ENCODE assay signal across 15 cellular contexts in the genomic region with DNA sequence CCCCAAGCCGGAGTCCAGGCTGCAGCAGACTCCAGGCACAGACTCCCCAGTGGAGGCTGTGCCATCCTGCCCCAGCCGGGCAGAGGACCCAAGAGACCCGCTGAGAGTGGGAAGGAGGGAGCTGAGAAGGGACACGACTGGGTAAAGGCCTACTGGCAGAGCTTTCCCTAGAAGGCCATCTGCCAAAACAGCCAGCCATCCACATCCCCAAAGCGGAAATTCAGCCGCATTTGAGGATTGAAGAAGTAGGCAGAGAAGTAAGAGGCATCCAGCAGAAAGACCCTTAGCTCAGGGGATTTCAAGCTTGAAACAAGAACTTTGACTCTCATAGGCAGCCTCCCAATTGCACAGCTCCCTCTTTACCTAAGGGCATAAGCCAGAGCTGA. TPM values are rescaled to one million over a fixed set of nuclear protein-coding genes. Genes with fewer than 3 reads are reported as not detected.
DNase-seq lines count a peak whose midpoint lies in the region; ATAC-seq and TF ChIP-seq lines count a peak whose summit lies in the region.
"Had no signal": no experiment of that assay in that cellular context is flagged by ENCODE, and none has a peak within 500 bp of the region (broad histone marks: within the 10 kb centered on the region; RNA-seq: fewer than 3 reads in every experiment).

No MANE protein-coding gene starts in this region.

- peaks cover 14% of the 10 kb centered on the region for H3K4me1 ChIP-seq in HUES6 (ENCODE audit: control insufficient read depth, insufficient read depth, low read length)
- H3K4me1 ChIP-seq in esophagus muscularis mucosa, result peaks cover 2 to 64% (median 61%) of the 10 kb centered on the region in 4 donors
- H3K4me1 ChIP-seq in mucosa of rectum (ENCODE audit: control insufficient read depth in 2 of 2, insufficient read depth in 2 of 2, low read length in 2 of 2), result no peaks in the 10 kb centered on the region
- H3K4me1 ChIP-seq in testis, result peaks cover 5% of the 10 kb centered on the region

- H3K4me3 Mint-ChIP-seq in Calu3 (ENCODE audit: low read depth, unreplicated experiment), result no peak overlapping the region
- H3K4me3 Mint-ChIP-seq: activated CD4-positive, alpha-beta memory T cell treated with anti-CD3 and anti-CD28 coated beads for 36 hours; CD4-positive, alpha-beta memory T cell; stimulated activated naive B cell treated with anti-CD40 and anti-IgM and Interleukin-4, amounts not matched to agents 10 μg/mL and 1 μg/mL and 100 μg/mL, for 72 hours; T-helper 2 cell treated with Interferon-gamma antibody and Interleukin-4, amounts not matched to agents 5 μg/mL and 100 μg/mL, for 36 hours had no signal

- H3K4me1 Mint-ChIP-seq in Calu3 (ENCODE audit: low read depth, unreplicated experiment), result no peaks in the 10 kb centered on the region

- no peaks in the 10 kb centered on the region for H3K9me3 Mint-ChIP-seq in Calu3 (ENCODE audit: low read depth, unreplicated experiment)
- H3K9me3 Mint-ChIP-seq: activated CD4-positive, alpha-beta memory T cell treated with anti-CD3 and anti-CD28 coated beads for 36 hours; stimulated activated naive B cell treated with anti-CD40 and anti-IgM and Interleukin-4, amounts not matched to agents 10 μg/mL and 1 μg/mL and 100 μg/mL, for 72 hours; T-helper 2 cell treated with Interferon-gamma antibody and Interleukin-4, amounts not matched to agents 5 μg/mL and 100 μg/mL, for 36 hours had no signal

- no peak for ATAC-seq in HG02870 (IDR thresholded peaks at IDR 0.05; ENCODE audit: unreplicated experiment)
- ATAC-seq: stimulated activated naive B cell treated with anti-CD40 and anti-IgM and Interleukin-4, amounts not matched to agents 10 μg/mL and 1 μg/mL and 100 μg/mL, for 72 hours had no signal

- no peak for DNase-seq in esophagus muscularis mucosa (ENCODE audit: extremely low spot score)
- no peak for DNase-seq in testis
- no peak for DNase-seq in NAMALWA (ENCODE audit: low spot score)
- DNase-seq in Calu3, result no peak
- no peak for DNase-seq in NCI-H1105 treated with DMSO at 0.1 percent for 48 hours (lab: John Stamatoyannopoulos, UW)
- DNase-seq: activated CD4-positive, alpha-beta memory T cell treated with anti-CD3 and anti-CD28 coated beads for 36 hours; CD4-positive, alpha-beta memory T cell; central memory CD4-positive, alpha-beta T cell; GF-D8; stimulated activated CD4-positive, alpha-beta T cell treated with anti-CD3 and anti-CD28 coated beads, Interleukin-4, amount 100 ng/mL, for 1 hour; stimulated activated naive B cell treated with anti-CD40 and anti-IgM and Interleukin-4, amounts not matched to agents 10 μg/mL and 1 μg/mL and 100 μg/mL, for 72 hours had no signal

- TF ChIP-seq EP300 in esophagus muscularis mucosa (IDR thresholded peaks at IDR 0.05), result no peak

- intact Hi-C loops in esophagus muscularis mucosa (cut with DNase I) (no loop called here), testis (cut with DNase I; ENCODE audit: low total_unique reads) (no loop called here), Calu3 (cut with micrococcal nuclease; ENCODE audit: unreplicated experiment) (no loop called here)

- BruUV-seq in Calu3 (replicated peaks; lab: Mats Ljungman, UMichigan), result no TSS peak

- H3K4me3 ChIP-seq in HUES6 (ENCODE audit: low read depth, low read length) (peak overlapping the region; percentile 63), esophagus muscularis mucosa (peak overlapping the region; percentile 73 to 80 (median 77)), mucosa of rectum (ENCODE audit: low read length in 2 of 2) (peak overlapping the region; percentile 45 to 53), testis (peak overlapping the region; percentile 54 to 57)

- WGBS in esophagus muscularis mucosa, result 23% methylated on average over 6 of the region's 6 CpGs
- 13 to 29% methylated on average over 4 to 6 of the region's 6 CpGs for WGBS in testis, 2 donors

- H3K27ac ChIP-seq in HUES6 (ENCODE audit: low read depth, low read length) (no peak overlapping the region), esophagus muscularis mucosa (replicated peaks in 1 of 4) (peak overlapping the region; percentile 97 to 99 (median 98)), mucosa of rectum (ENCODE audit: low read depth in 2 of 2, low read length in 2 of 2) (peak overlapping the region in 1 of 2 donors; percentile 43), testis (peak overlapping the region; percentile 41 to 92)

- H3K36me3 ChIP-seq in HUES6 (ENCODE audit: control insufficient read depth, insufficient read depth, low read length) (no peaks in the 10 kb centered on the region), esophagus muscularis mucosa (no peaks in the 10 kb centered on the region), mucosa of rectum (ENCODE audit: control insufficient read depth in 2 of 2, insufficient read depth in 2 of 2, low read length in 2 of 2) (no peaks in the 10 kb centered on the region), testis (ENCODE audit: low read depth, missing control alignments) (no peaks in the 10 kb centered on the region)

- TF ChIP-seq CTCF in esophagus muscularis mucosa (IDR thresholded peaks at IDR 0.05), result no peak
- TF ChIP-seq CTCF in testis (IDR thresholded peaks at IDR 0.05), result no peak
- TF ChIP-seq CTCF in Calu3 (IDR thresholded peaks at IDR 0.05; ENCODE audit: unreplicated experiment), result no peak

- H3K27ac Mint-ChIP-seq in Calu3 (ENCODE audit: unreplicated experiment), result no peak overlapping the region
- H3K27ac Mint-ChIP-seq: activated CD4-positive, alpha-beta memory T cell treated with anti-CD3 and anti-CD28 coated beads for 36 hours; CD4-positive, alpha-beta memory T cell; stimulated activated naive B cell treated with anti-CD40 and anti-IgM and Interleukin-4, amounts not matched to agents 10 μg/mL and 1 μg/mL and 100 μg/mL, for 72 hours; T-helper 2 cell treated with Interferon-gamma antibody and Interleukin-4, amounts not matched to agents 5 μg/mL and 100 μg/mL, for 36 hours had no signal

- H3K36me3 Mint-ChIP-seq in Calu3 (ENCODE audit: insufficient read depth, unreplicated experiment), result no peaks in the 10 kb centered on the region
- H3K36me3 Mint-ChIP-seq: activated CD4-positive, alpha-beta memory T cell treated with anti-CD3 and anti-CD28 coated beads for 36 hours; CD4-positive, alpha-beta memory T cell; stimulated activated naive B cell treated with anti-CD40 and anti-IgM and Interleukin-4, amounts not matched to agents 10 μg/mL and 1 μg/mL and 100 μg/mL, for 72 hours had no signal

- H3K27me3 Mint-ChIP-seq in Calu3 (ENCODE audit: unreplicated experiment), result peaks cover 64% of the 10 kb centered on the region

- CTCF ChIA-PET in Calu3 (lab: Charles Lee), result no interaction called here

- no peaks in the 10 kb centered on the region for H3K9me3 ChIP-seq in HUES6 (ENCODE audit: control insufficient read depth, insufficient read depth, low read depth, low read length)
- no peaks in the 10 kb centered on the region for H3K9me3 ChIP-seq in esophagus muscularis mucosa
- H3K9me3 ChIP-seq in mucosa of rectum (ENCODE audit: control insufficient read depth in 2 of 2, low read length in 2 of 2), result no peaks in the 10 kb centered on the region
- H3K9me3 ChIP-seq in testis, result no peaks in the 10 kb centered on the region

- H3K27me3 ChIP-seq in HUES6 (ENCODE audit: control insufficient read depth, insufficient read depth, low read length) (peaks cover 52% of the 10 kb centered on the region), esophagus muscularis mucosa (peaks cover 0 to 11% (median 0%) of the 10 kb centered on the region in 4 donors), mucosa of rectum (ENCODE audit: control insufficient read depth in 2 of 2, insufficient read depth in 2 of 2, low read length in 2 of 2) (peaks cover 6 to 9% of the 10 kb centered on the region in 2 donors), testis (no peaks in the 10 kb centered on the region)

- no peak for TF ChIP-seq POLR2A in esophagus muscularis mucosa (IDR thresholded peaks at IDR 0.05; ENCODE audit: low read depth)
- TF ChIP-seq POLR2A in testis (IDR thresholded peaks at IDR 0.05), result no peak

- H3K9ac ChIP-seq in HUES6 (ENCODE audit: low read length), result no peak overlapping the region
- no peak overlapping the region for H3K9ac ChIP-seq in mucosa of rectum (ENCODE audit: low read depth in 1 of 2, low read length in 2 of 2)

RNA-seq across cellular contexts. Expression of gene CPXM2, which starts 0.9 kb away (rescaled TPM):
- total RNA-seq in esophagus muscularis mucosa, result 100 to 1,000 TPM in 2 of 4 donors, 10 to 100 TPM in 2; 56.8 to 150 (median 96.9) TPM
- 10 to 100 TPM; 16.0 to 17.5 TPM for total RNA-seq in testis
- 40.0 TPM for polyA plus RNA-seq in testis (ENCODE audit: insufficient read depth, low read depth, low replicate concordance)
- total RNA-seq in Calu3 (2022), result not detected in 2 replicates
- total RNA-seq: activated CD4-positive, alpha-beta memory T cell treated with anti-CD3 and anti-CD28 coated beads for 36 hours; CD4-positive, alpha-beta memory T cell had no signal
- polyA plus RNA-seq: CD4-positive, alpha-beta memory T cell had no signal

Comparison
In these comparisons a context has a peak if more than half of its experiments do, and no peak if none do; other contexts are left out.
1. RNA of gene CPXM2, which starts 0.9 kb away (total RNA-seq): 56.8 to 150 TPM in esophagus muscularis mucosa and 16.0 to 17.5 TPM in testis; not detected in Calu3; every median in the first group is over 10 times any median in the second.
2. Peak in every context shown above with its lines, with median percentiles within 50 percentile points of each other: H3K4me3 ChIP-seq.